ENCODE assay signal across 1 cellular context in the genomic region with DNA sequence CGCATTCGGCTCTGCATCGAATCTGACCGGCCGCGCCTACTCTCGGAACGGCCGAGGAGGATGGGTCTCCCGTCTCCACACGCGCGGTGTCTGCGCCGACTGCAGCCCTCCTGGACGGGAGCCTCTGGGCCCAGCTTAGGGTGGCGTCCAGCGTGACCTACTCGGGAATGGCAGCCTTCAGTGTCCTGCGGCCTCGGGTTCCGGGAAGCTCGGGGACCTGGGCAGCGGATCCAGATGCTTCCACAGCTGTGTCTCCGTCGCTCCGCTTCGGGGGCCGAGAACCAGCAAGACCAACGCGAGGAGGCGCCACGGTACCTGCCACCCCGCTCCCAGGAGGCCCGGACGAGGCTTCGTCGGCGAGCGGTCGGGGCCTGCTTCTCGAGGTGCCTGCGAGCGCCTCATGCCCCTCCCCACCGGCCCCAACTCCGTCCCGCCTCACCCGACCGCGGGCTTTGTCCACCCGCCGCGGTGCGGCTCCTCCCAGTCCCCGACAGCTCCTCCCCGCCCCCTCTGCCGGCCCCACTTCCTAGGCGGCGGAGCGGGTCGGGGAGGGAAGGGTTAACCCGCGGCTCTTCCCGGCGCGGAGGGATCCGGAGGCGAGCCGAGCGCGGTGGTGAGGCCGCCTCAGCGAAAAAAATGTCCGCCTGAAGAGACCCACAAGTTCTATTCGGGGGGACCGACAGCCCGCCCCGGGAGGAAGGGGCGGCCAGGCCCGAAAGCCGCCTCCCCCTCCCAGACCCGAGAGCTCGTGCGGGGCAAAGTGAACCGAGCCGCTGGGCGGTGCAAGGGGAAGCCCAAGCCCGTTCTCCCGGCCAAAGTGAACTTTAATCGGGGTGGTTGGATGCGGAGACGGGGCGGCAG.
TF ChIP-seq lines count a peak whose summit lies in the region.

A gene (plus strand): TSS at position 599 of the 861 bp plus-strand sequence. CDS start 1,270 bp downstream, outside the sequence.

TF ChIP-seq in HepG2, 621 proteins besides CTCF, POLR2A, EP300 and RAD21 (continued from another document and continues in another):
- TF ChIP-seq, protein P1, sequence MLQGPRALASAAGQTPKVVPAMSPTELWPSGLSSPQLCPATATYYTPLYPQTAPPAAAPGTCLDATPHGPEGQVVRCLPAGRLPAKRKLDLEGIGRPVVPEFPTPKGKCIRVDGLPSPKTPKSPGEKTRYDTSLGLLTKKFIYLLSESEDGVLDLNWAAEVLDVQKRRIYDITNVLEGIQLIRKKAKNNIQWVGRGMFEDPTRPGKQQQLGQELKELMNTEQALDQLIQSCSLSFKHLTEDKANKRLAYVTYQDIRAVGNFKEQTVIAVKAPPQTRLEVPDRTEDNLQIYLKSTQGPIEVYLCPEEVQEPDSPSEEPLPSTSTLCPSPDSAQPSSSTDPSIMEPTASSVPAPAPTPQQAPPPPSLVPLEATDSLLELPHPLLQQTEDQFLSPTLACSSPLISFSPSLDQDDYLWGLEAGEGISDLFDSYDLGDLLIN (CRISPR knock-in tag; IDR thresholded peaks at IDR 0.05; ENCODE audit: borderline replicate concordance): no peak
- TF ChIP-seq, protein P2, sequence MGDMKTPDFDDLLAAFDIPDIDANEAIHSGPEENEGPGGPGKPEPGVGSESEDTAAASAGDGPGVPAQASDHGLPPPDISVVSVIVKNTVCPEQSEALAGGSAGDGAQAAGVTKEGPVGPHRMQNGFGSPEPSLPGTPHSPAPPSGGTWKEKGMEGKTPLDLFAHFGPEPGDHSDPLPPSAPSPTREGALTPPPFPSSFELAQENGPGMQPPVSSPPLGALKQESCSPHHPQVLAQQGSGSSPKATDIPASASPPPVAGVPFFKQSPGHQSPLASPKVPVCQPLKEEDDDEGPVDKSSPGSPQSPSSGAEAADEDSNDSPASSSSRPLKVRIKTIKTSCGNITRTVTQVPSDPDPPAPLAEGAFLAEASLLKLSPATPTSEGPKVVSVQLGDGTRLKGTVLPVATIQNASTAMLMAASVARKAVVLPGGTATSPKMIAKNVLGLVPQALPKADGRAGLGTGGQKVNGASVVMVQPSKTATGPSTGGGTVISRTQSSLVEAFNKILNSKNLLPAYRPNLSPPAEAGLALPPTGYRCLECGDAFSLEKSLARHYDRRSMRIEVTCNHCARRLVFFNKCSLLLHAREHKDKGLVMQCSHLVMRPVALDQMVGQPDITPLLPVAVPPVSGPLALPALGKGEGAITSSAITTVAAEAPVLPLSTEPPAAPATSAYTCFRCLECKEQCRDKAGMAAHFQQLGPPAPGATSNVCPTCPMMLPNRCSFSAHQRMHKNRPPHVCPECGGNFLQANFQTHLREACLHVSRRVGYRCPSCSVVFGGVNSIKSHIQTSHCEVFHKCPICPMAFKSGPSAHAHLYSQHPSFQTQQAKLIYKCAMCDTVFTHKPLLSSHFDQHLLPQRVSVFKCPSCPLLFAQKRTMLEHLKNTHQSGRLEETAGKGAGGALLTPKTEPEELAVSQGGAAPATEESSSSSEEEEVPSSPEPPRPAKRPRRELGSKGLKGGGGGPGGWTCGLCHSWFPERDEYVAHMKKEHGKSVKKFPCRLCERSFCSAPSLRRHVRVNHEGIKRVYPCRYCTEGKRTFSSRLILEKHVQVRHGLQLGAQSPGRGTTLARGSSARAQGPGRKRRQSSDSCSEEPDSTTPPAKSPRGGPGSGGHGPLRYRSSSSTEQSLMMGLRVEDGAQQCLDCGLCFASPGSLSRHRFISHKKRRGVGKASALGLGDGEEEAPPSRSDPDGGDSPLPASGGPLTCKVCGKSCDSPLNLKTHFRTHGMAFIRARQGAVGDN (CRISPR knock-in tag; IDR thresholded peaks at IDR 0.05): peak; percentile 93
- TF ChIP-seq, protein P3, sequence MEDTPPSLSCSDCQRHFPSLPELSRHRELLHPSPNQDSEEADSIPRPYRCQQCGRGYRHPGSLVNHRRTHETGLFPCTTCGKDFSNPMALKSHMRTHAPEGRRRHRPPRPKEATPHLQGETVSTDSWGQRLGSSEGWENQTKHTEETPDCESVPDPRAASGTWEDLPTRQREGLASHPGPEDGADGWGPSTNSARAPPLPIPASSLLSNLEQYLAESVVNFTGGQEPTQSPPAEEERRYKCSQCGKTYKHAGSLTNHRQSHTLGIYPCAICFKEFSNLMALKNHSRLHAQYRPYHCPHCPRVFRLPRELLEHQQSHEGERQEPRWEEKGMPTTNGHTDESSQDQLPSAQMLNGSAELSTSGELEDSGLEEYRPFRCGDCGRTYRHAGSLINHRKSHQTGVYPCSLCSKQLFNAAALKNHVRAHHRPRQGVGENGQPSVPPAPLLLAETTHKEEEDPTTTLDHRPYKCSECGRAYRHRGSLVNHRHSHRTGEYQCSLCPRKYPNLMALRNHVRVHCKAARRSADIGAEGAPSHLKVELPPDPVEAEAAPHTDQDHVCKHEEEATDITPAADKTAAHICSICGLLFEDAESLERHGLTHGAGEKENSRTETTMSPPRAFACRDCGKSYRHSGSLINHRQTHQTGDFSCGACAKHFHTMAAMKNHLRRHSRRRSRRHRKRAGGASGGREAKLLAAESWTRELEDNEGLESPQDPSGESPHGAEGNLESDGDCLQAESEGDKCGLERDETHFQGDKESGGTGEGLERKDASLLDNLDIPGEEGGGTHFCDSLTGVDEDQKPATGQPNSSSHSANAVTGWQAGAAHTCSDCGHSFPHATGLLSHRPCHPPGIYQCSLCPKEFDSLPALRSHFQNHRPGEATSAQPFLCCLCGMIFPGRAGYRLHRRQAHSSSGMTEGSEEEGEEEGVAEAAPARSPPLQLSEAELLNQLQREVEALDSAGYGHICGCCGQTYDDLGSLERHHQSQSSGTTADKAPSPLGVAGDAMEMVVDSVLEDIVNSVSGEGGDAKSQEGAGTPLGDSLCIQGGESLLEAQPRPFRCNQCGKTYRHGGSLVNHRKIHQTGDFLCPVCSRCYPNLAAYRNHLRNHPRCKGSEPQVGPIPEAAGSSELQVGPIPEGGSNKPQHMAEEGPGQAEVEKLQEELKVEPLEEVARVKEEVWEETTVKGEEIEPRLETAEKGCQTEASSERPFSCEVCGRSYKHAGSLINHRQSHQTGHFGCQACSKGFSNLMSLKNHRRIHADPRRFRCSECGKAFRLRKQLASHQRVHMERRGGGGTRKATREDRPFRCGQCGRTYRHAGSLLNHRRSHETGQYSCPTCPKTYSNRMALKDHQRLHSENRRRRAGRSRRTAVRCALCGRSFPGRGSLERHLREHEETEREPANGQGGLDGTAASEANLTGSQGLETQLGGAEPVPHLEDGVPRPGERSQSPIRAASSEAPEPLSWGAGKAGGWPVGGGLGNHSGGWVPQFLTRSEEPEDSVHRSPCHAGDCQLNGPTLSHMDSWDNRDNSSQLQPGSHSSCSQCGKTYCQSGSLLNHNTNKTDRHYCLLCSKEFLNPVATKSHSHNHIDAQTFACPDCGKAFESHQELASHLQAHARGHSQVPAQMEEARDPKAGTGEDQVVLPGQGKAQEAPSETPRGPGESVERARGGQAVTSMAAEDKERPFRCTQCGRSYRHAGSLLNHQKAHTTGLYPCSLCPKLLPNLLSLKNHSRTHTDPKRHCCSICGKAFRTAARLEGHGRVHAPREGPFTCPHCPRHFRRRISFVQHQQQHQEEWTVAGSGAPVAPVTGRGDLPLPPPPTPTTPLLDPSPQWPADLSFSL (CRISPR knock-in tag; IDR thresholded peaks at IDR 0.05): peak; percentile 40; the same call in 1 of the 2 replicates
- TF ChIP-seq ZNF180 (CRISPR knock-in tag; IDR thresholded peaks at IDR 0.05; ENCODE audit: borderline replicate concordance, low read depth) (no peak; the same call in 1 of the 2 replicates), ZNF101 (CRISPR knock-in tag; IDR thresholded peaks at IDR 0.05; ENCODE audit: borderline replicate concordance, low read depth) (no peak), ZSCAN29 (CRISPR knock-in tag; conservative IDR thresholded peaks at IDR 0.05) (peak; percentile 79; the same call in 1 of the 2 replicates), ZNF3 (CRISPR knock-in tag; IDR thresholded peaks at IDR 0.05) (0 out of 2 replicates have a peak, but pooled peaks have one; percentile 58), SIN3A (IDR thresholded peaks at IDR 0.05; ENCODE audit: borderline replicate concordance, low read depth, low read length) (peak; percentile 44; the same call in 1 of the 2 replicates), ARNT2 (CRISPR knock-in tag; IDR thresholded peaks at IDR 0.05; ENCODE audit: low read depth) (peak; percentile 48; the same call in 1 of the 2 replicates), ZNF547 (CRISPR knock-in tag; IDR thresholded peaks at IDR 0.05) (peak; percentile 71; the same call in 1 of the 2 replicates), GZF1 (CRISPR knock-in tag; IDR thresholded peaks at IDR 0.05) (peak; percentile 63; the same call in 1 of the 2 replicates), ZNF256 (CRISPR knock-in tag; conservative IDR thresholded peaks at IDR 0.05) (no peak; the same call in 1 of the 2 replicates), GPN1 (CRISPR knock-in tag; IDR thresholded peaks at IDR 0.05; ENCODE audit: borderline replicate concordance) (no peak), PITX1 (CRISPR knock-in tag; IDR thresholded peaks at IDR 0.05) (peak; percentile 90), ZNF569 (CRISPR knock-in tag; IDR thresholded peaks at IDR 0.05; ENCODE audit: borderline replicate concordance) (no peak), ATF1 (CRISPR knock-in tag; IDR thresholded peaks at IDR 0.05) (no peak), ZFP90 (CRISPR knock-in tag; IDR thresholded peaks at IDR 0.05; ENCODE audit: borderline replicate concordance) (peak; percentile 91), POLR2AphosphoS5 (IDR thresholded peaks at IDR 0.05; ENCODE audit: low read depth, low read length) (peak; percentile 57; the same call in 1 of the 2 replicates), ISL2 (CRISPR knock-in tag; IDR thresholded peaks at IDR 0.05) (peak; percentile 78), ZNF891 (CRISPR knock-in tag; IDR thresholded peaks at IDR 0.05) (peak; percentile 61; the same call in 1 of the 2 replicates), GATAD1 (CRISPR knock-in tag; IDR thresholded peaks at IDR 0.05) (peak; percentile 77), ZNF205 (CRISPR knock-in tag; IDR thresholded peaks at IDR 0.05) (peak; percentile 86), DNMT3B (CRISPR knock-in tag; conservative IDR thresholded peaks at IDR 0.05) (peak; percentile 47; the same call in 1 of the 2 replicates), ZMYM4 (CRISPR knock-in tag; IDR thresholded peaks at IDR 0.05) (peak; percentile 99), ZNF563 (CRISPR knock-in tag; IDR thresholded peaks at IDR 0.05) (peak; percentile 52; the same call in 1 of the 2 replicates), TSC22D2 (CRISPR knock-in tag; IDR thresholded peaks at IDR 0.05; ENCODE audit: borderline replicate concordance) (peak; percentile 91; the same call in 1 of the 2 replicates), AKAP8 (CRISPR knock-in tag; IDR thresholded peaks at IDR 0.05) (no peak), BORCS8-MEF2B (CRISPR knock-in tag; IDR thresholded peaks at IDR 0.05) (peak; percentile 81; the same call in 1 of the 2 replicates), POGZ (CRISPR knock-in tag; IDR thresholded peaks at IDR 0.05) (peak; percentile 99), SNRNP70 (IDR thresholded peaks at IDR 0.05; ENCODE audit: low read depth, low read length) (no peak), PAX8 (CRISPR knock-in tag; IDR thresholded peaks at IDR 0.05; ENCODE audit: borderline replicate concordance) (0 out of 2 replicates have a peak, but pooled peaks have one; percentile 13), ZSCAN22 (CRISPR knock-in tag; IDR thresholded peaks at IDR 0.05) (no peak), WIZ (CRISPR knock-in tag; IDR thresholded peaks at IDR 0.05) (peak; percentile 64; the same call in 1 of the 2 replicates), SIX4 (CRISPR knock-in tag; IDR thresholded peaks at IDR 0.05) (0 out of 2 replicates have a peak, but pooled peaks have one; percentile 25)
- TF ChIP-seq, protein P4, sequence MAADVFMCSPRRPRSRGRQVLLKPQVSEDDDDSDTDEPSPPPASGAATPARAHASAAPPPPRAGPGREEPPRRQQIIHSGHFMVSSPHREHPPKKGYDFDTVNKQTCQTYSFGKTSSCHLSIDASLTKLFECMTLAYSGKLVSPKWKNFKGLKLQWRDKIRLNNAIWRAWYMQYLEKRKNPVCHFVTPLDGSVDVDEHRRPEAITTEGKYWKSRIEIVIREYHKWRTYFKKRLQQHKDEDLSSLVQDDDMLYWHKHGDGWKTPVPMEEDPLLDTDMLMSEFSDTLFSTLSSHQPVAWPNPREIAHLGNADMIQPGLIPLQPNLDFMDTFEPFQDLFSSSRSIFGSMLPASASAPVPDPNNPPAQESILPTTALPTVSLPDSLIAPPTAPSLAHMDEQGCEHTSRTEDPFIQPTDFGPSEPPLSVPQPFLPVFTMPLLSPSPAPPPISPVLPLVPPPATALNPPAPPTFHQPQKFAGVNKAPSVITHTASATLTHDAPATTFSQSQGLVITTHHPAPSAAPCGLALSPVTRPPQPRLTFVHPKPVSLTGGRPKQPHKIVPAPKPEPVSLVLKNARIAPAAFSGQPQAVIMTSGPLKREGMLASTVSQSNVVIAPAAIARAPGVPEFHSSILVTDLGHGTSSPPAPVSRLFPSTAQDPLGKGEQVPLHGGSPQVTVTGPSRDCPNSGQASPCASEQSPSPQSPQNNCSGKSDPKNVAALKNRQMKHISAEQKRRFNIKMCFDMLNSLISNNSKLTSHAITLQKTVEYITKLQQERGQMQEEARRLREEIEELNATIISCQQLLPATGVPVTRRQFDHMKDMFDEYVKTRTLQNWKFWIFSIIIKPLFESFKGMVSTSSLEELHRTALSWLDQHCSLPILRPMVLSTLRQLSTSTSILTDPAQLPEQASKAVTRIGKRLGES (CRISPR knock-in tag; IDR thresholded peaks at IDR 0.05; ENCODE audit: borderline replicate concordance): peak; percentile 34; the same call in 1 of the 2 replicates
- TF ChIP-seq, protein P5, sequence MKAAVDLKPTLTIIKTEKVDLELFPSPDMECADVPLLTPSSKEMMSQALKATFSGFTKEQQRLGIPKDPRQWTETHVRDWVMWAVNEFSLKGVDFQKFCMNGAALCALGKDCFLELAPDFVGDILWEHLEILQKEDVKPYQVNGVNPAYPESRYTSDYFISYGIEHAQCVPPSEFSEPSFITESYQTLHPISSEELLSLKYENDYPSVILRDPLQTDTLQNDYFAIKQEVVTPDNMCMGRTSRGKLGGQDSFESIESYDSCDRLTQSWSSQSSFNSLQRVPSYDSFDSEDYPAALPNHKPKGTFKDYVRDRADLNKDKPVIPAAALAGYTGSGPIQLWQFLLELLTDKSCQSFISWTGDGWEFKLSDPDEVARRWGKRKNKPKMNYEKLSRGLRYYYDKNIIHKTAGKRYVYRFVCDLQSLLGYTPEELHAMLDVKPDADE (CRISPR knock-in tag; IDR thresholded peaks at IDR 0.05): no peak
- TF ChIP-seq, protein P6, sequence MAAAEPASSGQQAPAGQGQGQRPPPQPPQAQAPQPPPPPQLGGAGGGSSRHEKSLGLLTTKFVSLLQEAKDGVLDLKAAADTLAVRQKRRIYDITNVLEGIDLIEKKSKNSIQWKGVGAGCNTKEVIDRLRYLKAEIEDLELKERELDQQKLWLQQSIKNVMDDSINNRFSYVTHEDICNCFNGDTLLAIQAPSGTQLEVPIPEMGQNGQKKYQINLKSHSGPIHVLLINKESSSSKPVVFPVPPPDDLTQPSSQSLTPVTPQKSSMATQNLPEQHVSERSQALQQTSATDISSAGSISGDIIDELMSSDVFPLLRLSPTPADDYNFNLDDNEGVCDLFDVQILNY (CRISPR knock-in tag; conservative IDR thresholded peaks at IDR 0.05): peak; percentile 60; the same call in 1 of the 2 replicates
- TF ChIP-seq, protein P7, sequence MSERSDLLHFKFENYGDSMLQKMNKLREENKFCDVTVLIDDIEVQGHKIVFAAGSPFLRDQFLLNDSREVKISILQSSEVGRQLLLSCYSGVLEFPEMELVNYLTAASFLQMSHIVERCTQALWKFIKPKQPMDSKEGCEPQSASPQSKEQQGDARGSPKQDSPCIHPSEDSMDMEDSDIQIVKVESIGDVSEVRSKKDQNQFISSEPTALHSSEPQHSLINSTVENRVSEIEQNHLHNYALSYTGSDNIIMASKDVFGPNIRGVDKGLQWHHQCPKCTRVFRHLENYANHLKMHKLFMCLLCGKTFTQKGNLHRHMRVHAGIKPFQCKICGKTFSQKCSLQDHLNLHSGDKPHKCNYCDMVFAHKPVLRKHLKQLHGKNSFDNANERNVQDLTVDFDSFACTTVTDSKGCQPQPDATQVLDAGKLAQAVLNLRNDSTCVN (CRISPR knock-in tag; IDR thresholded peaks at IDR 0.05; ENCODE audit: borderline replicate concordance): 0 out of 2 replicates have a peak, but pooled peaks have one; percentile 59
